7 cellular contexts compared by ENCODE assay signal in the genomic region with DNA sequence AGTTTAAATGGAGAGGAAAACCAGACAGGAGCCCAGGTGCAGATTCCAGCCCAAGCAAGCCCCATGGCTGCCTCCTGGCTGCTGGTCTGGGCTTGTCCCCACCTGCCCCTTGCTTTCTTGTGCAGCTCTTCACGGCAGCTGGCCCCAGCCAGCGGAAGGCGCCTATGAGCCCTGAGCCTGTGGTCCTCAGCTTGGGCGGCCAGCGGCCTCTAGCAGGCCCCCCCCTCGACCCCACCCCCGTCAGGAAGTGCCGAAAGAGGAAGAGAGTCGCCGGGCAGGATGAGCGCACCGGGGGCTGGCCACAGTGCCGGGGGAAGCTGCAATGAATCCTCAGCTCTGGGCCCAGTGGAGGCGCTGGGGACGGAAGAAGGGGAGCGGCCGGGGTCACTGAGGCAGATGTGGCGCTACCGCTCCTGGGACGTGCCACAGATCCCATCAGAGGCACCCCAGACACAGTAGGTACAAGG. TPM values are rescaled to one million over a fixed set of nuclear protein-coding genes. Genes with fewer than 3 reads are reported as not detected.
DNase-seq lines count a peak whose midpoint lies in the region; ATAC-seq and TF ChIP-seq lines count a peak whose summit lies in the region.

No MANE protein-coding gene starts in this region.

- no peaks in the 10 kb centered on the region for H3K9me3 Mint-ChIP-seq in nephron

- no peaks in the 10 kb centered on the region for H3K36me3 Mint-ChIP-seq in nephron (ENCODE audit: low read depth)

- no peak overlapping the region for H3K27ac Mint-ChIP-seq in nephron

- in situ Hi-C loops in GM13977 (cut with MboI; ENCODE audit: low pct_unique_long_range_greater_than_20kb, low sequenced_read_pairs, unreplicated experiment) = no loop called here

- H3K9me3 ChIP-seq in duodenal mucosa (ENCODE audit: control insufficient read depth in 1 of 2, low read length in 2 of 2) (no peaks in the 10 kb centered on the region), testis (no peaks in the 10 kb centered on the region)

- TF ChIP-seq POLR2A in testis (IDR thresholded peaks at IDR 0.05) = no peak

- peak overlapping the region; percentile 49 to 57 for H3K9ac ChIP-seq in duodenal mucosa (ENCODE audit: low read depth in 1 of 2, low read length in 2 of 2)

- H3K27me3 Mint-ChIP-seq in nephron (ENCODE audit: low read depth) = peaks cover 16% of the 10 kb centered on the region

- H3K4me3 Mint-ChIP-seq in nephron = peak overlapping the region; percentile 62 to 87 (median 76)

- H3K4me3 ChIP-seq in duodenal mucosa (ENCODE audit: low read depth in 1 of 2, low read length in 2 of 2) (peak overlapping the region; percentile 64 to 78), testis (peak overlapping the region in 1 of 2 donors; percentile 4)

- WGBS in testis, 2 donors = 87 to 96% methylated on average over 9 to 20 of the region's 20 CpGs

- H3K27me3 ChIP-seq in duodenal mucosa (ENCODE audit: control insufficient read depth in 1 of 2, insufficient read depth in 2 of 2, low read length in 2 of 2) = no peaks in the 10 kb centered on the region
- no peaks in the 10 kb centered on the region for H3K27me3 ChIP-seq in testis

- peaks cover 65% of the 10 kb centered on the region for H3K4me1 Mint-ChIP-seq in nephron

- peak overlapping the region; percentile 44 for H3K27ac ChIP-seq in duodenal mucosa (ENCODE audit: low read depth, low read length)
- no peak overlapping the region for H3K27ac ChIP-seq in testis

- H3K4me1 ChIP-seq in duodenal mucosa (ENCODE audit: control insufficient read depth in 1 of 2, insufficient read depth in 2 of 2, low read length in 2 of 2) = peaks cover 35 to 39% of the 10 kb centered on the region in 2 donors
- peaks cover 31% of the 10 kb centered on the region for H3K4me1 ChIP-seq in testis

- no peaks in the 10 kb centered on the region for H3K36me3 ChIP-seq in duodenal mucosa (ENCODE audit: control insufficient read depth in 1 of 2, insufficient read depth in 2 of 2, low read length in 2 of 2)
- no peaks in the 10 kb centered on the region for H3K36me3 ChIP-seq in testis (ENCODE audit: low read depth, missing control alignments)

- DNase-seq in GM13977 (ENCODE audit: low spot score) (peak; percentile 74), NOMO-1 treated with dmso at 0.1 percent for 144 hours (lab: John Stamatoyannopoulos, UW; ENCODE audit: unreplicated experiment) (peak; percentile 88), testis (no peak), NCI-H1048 (lab: John Stamatoyannopoulos, UW) (no peak)

- TF ChIP-seq CTCF in GM13977 (IDR thresholded peaks at IDR 0.05; ENCODE audit: extremely low read depth, insufficient read depth, missing control alignments) (no peak), nephron (IDR thresholded peaks at IDR 0.05; ENCODE audit: unreplicated experiment in 3 of 3) (no peak), testis (IDR thresholded peaks at IDR 0.05) (no peak)

- intact Hi-C loops in testis (cut with DNase I; ENCODE audit: low total_unique reads) = no loop called here

- no peak for ATAC-seq in GM21528 (IDR thresholded peaks at IDR 0.05; ENCODE audit: low FRiP score, unreplicated experiment)

RNA-seq across cellular contexts. Expression of gene DGKZ, which starts 2.1 kb away (rescaled TPM):
- total RNA-seq in testis = 100 to 1,000 TPM in 1 of 2 donors, 10 to 100 TPM in 1; 67.2 to 104 TPM
- 33.8 TPM for polyA plus RNA-seq in testis (ENCODE audit: insufficient read depth, low read depth, low replicate concordance)

RNA-seq across cellular contexts. Expression of gene MDK, which starts 36.3 kb away (rescaled TPM):
- 10 to 100 TPM; 14.4 to 14.5 TPM for total RNA-seq in testis
- 51.5 TPM for polyA plus RNA-seq in testis (ENCODE audit: insufficient read depth, low read depth, low replicate concordance)

RNA-seq across cellular contexts. Expression of gene CHRM4, which starts 46.4 kb away (rescaled TPM):
- 10 to 100 TPM in 1 of 2 donors, 1 to 10 TPM in 1; 7.2 to 19.5 TPM for total RNA-seq in testis
- polyA plus RNA-seq in testis (ENCODE audit: insufficient read depth, low read depth, low replicate concordance) = 13.5 TPM

Comparison
In these comparisons a context has a peak if more than half of its experiments do, and no peak if none do; other contexts are left out.
1. DNase-seq: peak in GM13977 (single experiment) and NOMO-1 treated with dmso at 0.1 percent for 144 hours (single experiment); none in testis (single experiment) and NCI-H1048 (single experiment).